In genomic region chr2:211760103-211760502, GRCh38 we compare ENCODE assay signal across 29 cellular contexts.
"Had no signal": no experiment of that assay in that cellular context is flagged by ENCODE, and none has a peak within 500 bp of the region (broad histone marks: within the 10 kb centered on the region; RNA-seq: fewer than 3 reads in every experiment).

No MANE protein-coding gene starts in this region.

- H3K36me3 ChIP-seq: cardiac muscle cell, colonic mucosa, esophagus squamous epithelium, gastroesophageal sphincter, WERI-Rb-1 had no signal

- ATAC-seq: activated CD4-positive, CD25-positive, alpha-beta regulatory T cell treated with anti-CD3 and anti-CD28 coated beads, Interleukin-2, amount 50 U/mL, for 24 hours; activated CD8-positive, alpha-beta T cell treated with anti-CD3 and anti-CD28 coated beads for 36 hours; activated T-cell treated with anti-CD3 and anti-CD28 coated beads, Interleukin-2, amount 50 U/mL, for 4 hours; activated T-helper 17 cell treated with anti-CD3 and anti-CD28 coated beads, Interleukin-2, amount 50 U/mL, for 72 hours; gastroesophageal sphincter; T-helper 17 cell had no signal

- H3K27me3 ChIP-seq: cardiac muscle cell, colonic mucosa, esophagus squamous epithelium, gastroesophageal sphincter had no signal

- H3K4me3 ChIP-seq: cardiac muscle cell, colonic mucosa, esophagus squamous epithelium, gastroesophageal sphincter had no signal

- H3K9me3 ChIP-seq: colonic mucosa, esophagus squamous epithelium, gastroesophageal sphincter had no signal

- DNase-seq: activated B cell treated with CpG ODN at 0.5 μM for 24 hours; activated CD4-positive, alpha-beta T cell treated with anti-CD3 and anti-CD28 coated beads for 48 hours; activated CD4-positive, alpha-beta T cell treated with anti-CD3 and anti-CD28 coated beads, Interleukin-2, amount 50 U/mL, for 1 hour; activated CD4-positive, alpha-beta T cell treated with anti-CD3 and anti-CD28 coated beads, Interleukin-2, amount 50 U/mL, for 48 hours; activated CD8-positive, alpha-beta memory T cell treated with anti-CD3 and anti-CD28 coated beads for 24 hours; activated CD8-positive, alpha-beta T cell treated with anti-CD3 and anti-CD28 coated beads for 36 hours; activated effector memory CD4-positive, alpha-beta T cell treated with Interleukin-2 at 50 U/mL for 16 hours; activated gamma-delta T cell treated with Interleukin-2 at 50 U/mL for 16 hours; activated naive CD4-positive, alpha-beta T cell treated with anti-CD3 and anti-CD28 coated beads, Interleukin-2, amount 50 U/mL, for 16 hours; activated naive CD4-positive, alpha-beta T cell treated with Interleukin-2 at 50 U/mL for 16 hours; activated T-cell treated with anti-CD3 and anti-CD28 coated beads, Interleukin-2, amount 50 U/mL, for 4 hours; amniotic stem cell; anterior cingulate cortex; central memory CD4-positive, alpha-beta T cell; cerebellar nuclear complex; colonic mucosa; effector memory CD4-positive, alpha-beta T cell; endodermal cell; erythroblast; esophagus squamous epithelium; foreskin melanocyte; T-helper 1 cell; T-helper 17 cell; T1000; WERI-Rb-1 had no signal

- H3K4me1 ChIP-seq: colonic mucosa, esophagus squamous epithelium, gastroesophageal sphincter had no signal

- H3K27ac ChIP-seq: cardiac muscle cell, colonic mucosa, esophagus squamous epithelium, gastroesophageal sphincter, WERI-Rb-1 had no signal
